2 cellular contexts compared by ENCODE assay signal in genomic region chr3:195681458-195682103, GRCh38. TPM values are rescaled to one million over a fixed set of nuclear protein-coding genes. Genes with fewer than 3 reads are reported as not detected.
"Had no signal": no experiment of that assay in that cellular context is flagged by ENCODE, and none has a peak within 500 bp of the region (broad histone marks: within the 10 kb centered on the region; RNA-seq: fewer than 3 reads in every experiment).

No MANE protein-coding gene starts in this region.

RNA-seq across cellular contexts. Expression of gene MUC20, which starts 39.2 kb away (rescaled TPM):
- total RNA-seq: LHCN-M2, SJSA1 had no signal
